14 cellular contexts compared by ENCODE assay signal in genomic region chr17:46865100-46865499, GRCh38. TPM values are rescaled to one million over a fixed set of nuclear protein-coding genes. Genes with fewer than 3 reads are reported as not detected.
DNase-seq lines count a peak whose midpoint lies in the region; ATAC-seq and TF ChIP-seq lines count a peak whose summit lies in the region.
"Had no signal": no experiment of that assay in that cellular context is flagged by ENCODE, and none has a peak within 500 bp of the region (broad histone marks: within the 10 kb centered on the region; RNA-seq: fewer than 3 reads in every experiment).

No MANE protein-coding gene starts in this region.

- intact Hi-C loops in sigmoid colon (cut with DNase I), result no loop called here
- intact Hi-C loops in gastrocnemius medialis (cut with DNase I; ENCODE audit: low total_unique reads), result no loop called here

- TF ChIP-seq POLR2A in sigmoid colon (IDR thresholded peaks at IDR 0.05) (no peak), gastrocnemius medialis (IDR thresholded peaks at IDR 0.05) (no peak)

- DNase-seq in DMS153 treated with DMSO at 0.1 percent for 48 hours (lab: John Stamatoyannopoulos, UW; ENCODE audit: unreplicated experiment) (peak; percentile 2), DMS153 (lab: John Stamatoyannopoulos, UW) (no peak), NAMALWA (ENCODE audit: low spot score) (peak; percentile 21), chondrocyte (ENCODE audit: low spot score) (no peak), smooth muscle cell (lab: John Stamatoyannopoulos, UW; ENCODE audit: unreplicated experiment) (no peak), sigmoid colon (no peak), gastrocnemius medialis (no peak), occipital lobe (lab: John Stamatoyannopoulos, UW) (no peak)
- DNase-seq: caudate nucleus; naive thymus-derived CD4-positive, alpha-beta T cell; NCI-H1436 treated with DMSO at 0.1 percent for 48 hours had no signal

- H3K27me3 ChIP-seq in smooth muscle cell (ENCODE audit: low read depth) (no peaks in the 10 kb centered on the region), sigmoid colon (peaks cover 0 to 37% (median 0%) of the 10 kb centered on the region in 3 donors), gastrocnemius medialis (peaks cover 0 to 3% (median 2%) of the 10 kb centered on the region in 3 donors)

- H3K4me3 ChIP-seq in smooth muscle cell (no peak overlapping the region), sigmoid colon (no peak overlapping the region), gastrocnemius medialis (no peak overlapping the region)

- H3K4me2 ChIP-seq in smooth muscle cell, result peak overlapping the region; percentile 0

- no peaks in the 10 kb centered on the region for H3F3A ChIP-seq in smooth muscle cell (ENCODE audit: low read depth)

- no peak for TF ChIP-seq EP300 in sigmoid colon (IDR thresholded peaks at IDR 0.05)

- in situ Hi-C loops in gastrocnemius medialis (cut with MboI; ENCODE audit: low sequenced_read_pairs in 4 of 4), result no loop called here

- no peaks in the 10 kb centered on the region for H3K4me1 ChIP-seq in smooth muscle cell (ENCODE audit: low read depth)
- no peaks in the 10 kb centered on the region for H3K4me1 ChIP-seq in sigmoid colon
- H3K4me1 ChIP-seq in gastrocnemius medialis, result no peaks in the 10 kb centered on the region

- H3K27ac Mint-ChIP-seq in chondrocyte (ENCODE audit: unreplicated experiment), result peak overlapping the region; percentile 85
- H3K27ac Mint-ChIP-seq: naive thymus-derived CD4-positive, alpha-beta T cell had no signal

- ATAC-seq in gastrocnemius medialis, result no peak
- ATAC-seq: naive thymus-derived CD4-positive, alpha-beta T cell; sciatic nerve had no signal

- no peaks in the 10 kb centered on the region for H3K36me3 Mint-ChIP-seq in chondrocyte (ENCODE audit: low read depth)
- H3K36me3 Mint-ChIP-seq: naive thymus-derived CD4-positive, alpha-beta T cell had no signal

- H3K9me3 Mint-ChIP-seq in chondrocyte (ENCODE audit: low read depth), result no peaks in the 10 kb centered on the region
- H3K9me3 Mint-ChIP-seq: naive thymus-derived CD4-positive, alpha-beta T cell had no signal

- peak overlapping the region; percentile 45 for H2AFZ ChIP-seq in smooth muscle cell (ENCODE audit: low read depth)

- H3K79me2 ChIP-seq in smooth muscle cell (ENCODE audit: low read depth), result no peaks in the 10 kb centered on the region

- H4K20me1 ChIP-seq in smooth muscle cell (ENCODE audit: low read depth), result no peaks in the 10 kb centered on the region

- TF ChIP-seq CTCF in chondrocyte (IDR thresholded peaks at IDR 0.05) (no peak), smooth muscle cell (IDR thresholded peaks at IDR 0.05; ENCODE audit: borderline replicate concordance, insufficient read depth, poor library complexity, severe bottlenecking) (no peak), sigmoid colon (IDR thresholded peaks at IDR 0.05) (no peak), gastrocnemius medialis (IDR thresholded peaks at IDR 0.05 in 4 of 5, conservative IDR thresholded peaks at IDR 0.05 in 1 of 5) (no peak)

- H3K9ac ChIP-seq in smooth muscle cell (ENCODE audit: low read depth), result no peak overlapping the region

- H3K27me3 Mint-ChIP-seq in chondrocyte (ENCODE audit: low read depth), result no peaks in the 10 kb centered on the region

- H3K9me3 ChIP-seq in smooth muscle cell (replicated peaks; ENCODE audit: low read depth) (no peaks in the 10 kb centered on the region), sigmoid colon (no peaks in the 10 kb centered on the region), gastrocnemius medialis (no peaks in the 10 kb centered on the region)

- H3K27ac ChIP-seq in smooth muscle cell (ENCODE audit: low read depth) (no peak overlapping the region), sigmoid colon (no peak overlapping the region), gastrocnemius medialis (no peak overlapping the region)
- H3K27ac ChIP-seq: 22Rv1 had no signal

- H3K4me3 Mint-ChIP-seq in chondrocyte (ENCODE audit: unreplicated experiment), result no peak overlapping the region
- H3K4me3 Mint-ChIP-seq: naive thymus-derived CD4-positive, alpha-beta T cell had no signal

- no peaks in the 10 kb centered on the region for H3K36me3 ChIP-seq in smooth muscle cell (ENCODE audit: low read depth)
- H3K36me3 ChIP-seq in sigmoid colon, result no peaks in the 10 kb centered on the region
- H3K36me3 ChIP-seq in gastrocnemius medialis, result no peaks in the 10 kb centered on the region

- peaks cover 11% of the 10 kb centered on the region for H3K4me1 Mint-ChIP-seq in chondrocyte (ENCODE audit: low read depth)

- WGBS in smooth muscle cell (ENCODE audit: low lambda C conversion rate), result 24% methylated on average over 8 of the region's 8 CpGs
- 31 to 63% methylated on average over 8 of the region's 8 CpGs for WGBS in sigmoid colon, 2 donors

RNA-seq across cellular contexts. Expression of gene WNT9B, which starts 13.7 kb away (rescaled TPM):
- total RNA-seq in chondrocyte (not detected in 3 replicates), smooth muscle cell (0.72 TPM in 1 of 2 replicates, not detected in the other), sigmoid colon (not detected), gastrocnemius medialis (under 1 TPM in 1 of 4 donors, not detected in 3; 0.40 TPM), occipital lobe (not detected)
- polyA plus RNA-seq in smooth muscle cell (not detected in 2 replicates), sigmoid colon (under 1 TPM in 1 of 3 donors, not detected in 2; 0.03 TPM)
- total RNA-seq: glomerular endothelial cell; naive thymus-derived CD4-positive, alpha-beta T cell; sciatic nerve had no signal
- polyA plus RNA-seq: naive thymus-derived CD4-positive, alpha-beta T cell had no signal

RNA-seq across cellular contexts. Expression of gene WNT3, which starts 46.6 kb away (rescaled TPM):
- total RNA-seq in chondrocyte, result 4.1 to 5.2 TPM (median 4.9 TPM) in 3 replicates
- 6.2 and 6.5 TPM in 2 replicates for total RNA-seq in smooth muscle cell
- polyA plus RNA-seq in smooth muscle cell, result 2.9 and 6.4 TPM in 2 replicates
- under 1 TPM in 3 of 4 donors, not detected in 1; 0.49 to 0.71 (median 0.54) TPM for total RNA-seq in sigmoid colon
- polyA plus RNA-seq in sigmoid colon, result under 1 TPM; under 0.01 to 0.57 (median 0.23) TPM
- under 1 TPM in 1 of 4 donors, not detected in 3; 0.19 TPM for total RNA-seq in gastrocnemius medialis
- 5.1 TPM for total RNA-seq in occipital lobe

RNA-seq across cellular contexts. Expression of gene GOSR2, which starts 57.9 kb away (rescaled TPM):
- total RNA-seq in chondrocyte, result 56.5 to 77.7 TPM (median 58.8 TPM) in 3 replicates
- 38.0 and 48.9 TPM in 2 replicates for total RNA-seq in smooth muscle cell
- polyA plus RNA-seq in smooth muscle cell, result 64.5 and 70.6 TPM in 2 replicates
- 10 to 100 TPM; 35.0 to 47.0 (median 41.5) TPM for total RNA-seq in sigmoid colon
- 10 to 100 TPM; 21.6 to 30.9 (median 29.8) TPM for polyA plus RNA-seq in sigmoid colon
- total RNA-seq in gastrocnemius medialis, result 10 to 100 TPM; 25.3 to 32.9 (median 31.6) TPM
- total RNA-seq in occipital lobe, result 40.7 TPM

Comparison
In these comparisons a context has a peak if more than half of its experiments do, and no peak if none do; other contexts are left out.
1. DNase-seq: peak in DMS153 treated with DMSO at 0.1 percent for 48 hours (single experiment) and NAMALWA (single experiment); none in DMS153 (single experiment), chondrocyte (single experiment), smooth muscle cell (single experiment), sigmoid colon (single experiment), gastrocnemius medialis (0 of 2) and occipital lobe (single experiment).